1 cellular context compared by ENCODE assay signal in genomic region chr17:44775136-44775837, GRCh38.
TF ChIP-seq lines count a peak whose summit lies in the region.

No MANE protein-coding gene starts in this region.

TF ChIP-seq in HEK293, 187 proteins besides CTCF, POLR2A, EP300 and RAD21 (continued from another document and continues in another):
- TF ChIP-seq ZNF133 (tag by site-specific recombination; IDR thresholded peaks at IDR 0.05) (no peak), ZBTB26 (tag by site-specific recombination; optimal IDR thresholded peaks at IDR 0.05) (peak; percentile 48), ZNF398 (tag by site-specific recombination; IDR thresholded peaks at IDR 0.05) (peak; percentile 95), PATZ1 (tag by site-specific recombination; IDR thresholded peaks at IDR 0.05) (peak; percentile 72), ZNF248 (tag by site-specific recombination; IDR thresholded peaks at IDR 0.05) (no peak), ZNF629 (tag by site-specific recombination; IDR thresholded peaks at IDR 0.05) (no peak), GLIS1 (tag by site-specific recombination; IDR thresholded peaks at IDR 0.05) (peak; percentile 90), ZNF654 (tag by site-specific recombination; IDR thresholded peaks at IDR 0.05; ENCODE audit: low read depth) (no peak), TSHZ1 (tag by site-specific recombination; IDR thresholded peaks at IDR 0.05; ENCODE audit: borderline replicate concordance) (no peak), BCL6B (tag by site-specific recombination; IDR thresholded peaks at IDR 0.05) (no peak), ZNF548 (tag by site-specific recombination; IDR thresholded peaks at IDR 0.05) (no peak), ZNF404 (tag by site-specific recombination; IDR thresholded peaks at IDR 0.05) (no peak), ZNF239 (tag by site-specific recombination; IDR thresholded peaks at IDR 0.05) (no peak), ZNF701 (tag by site-specific recombination; IDR thresholded peaks at IDR 0.05) (no peak), ZFP41 (tag by site-specific recombination; IDR thresholded peaks at IDR 0.05; ENCODE audit: borderline replicate concordance) (no peak), ZBTB10 (tag by site-specific recombination; IDR thresholded peaks at IDR 0.05) (peak; percentile 67), ZNF645 (tag by site-specific recombination; IDR thresholded peaks at IDR 0.05) (no peak), ZNF114 (tag by site-specific recombination; IDR thresholded peaks at IDR 0.05) (no peak), PRDM1 (tag by site-specific recombination; IDR thresholded peaks at IDR 0.05) (no peak), ZNF146 (tag by site-specific recombination; IDR thresholded peaks at IDR 0.05) (no peak), TCF7L2 (IDR thresholded peaks at IDR 0.05; ENCODE audit: borderline replicate concordance, low read depth, low read length) (no peak), ZNF555 (tag by site-specific recombination; conservative IDR thresholded peaks at IDR 0.05) (no peak), WT1 (tag by site-specific recombination; IDR thresholded peaks at IDR 0.05) (peak; percentile 65; the same call in 1 of the 2 replicates), ZNF157 (tag by site-specific recombination; IDR thresholded peaks at IDR 0.05) (no peak), ZNF639 (tag by site-specific recombination; IDR thresholded peaks at IDR 0.05) (no peak), ZBTB49 (tag by site-specific recombination; IDR thresholded peaks at IDR 0.05; ENCODE audit: low read depth) (no peak), ZNF501 (tag by site-specific recombination; IDR thresholded peaks at IDR 0.05) (peak; percentile 76), ZNF148 (tag by site-specific recombination; IDR thresholded peaks at IDR 0.05; ENCODE audit: borderline replicate concordance) (no peak), KLF7 (tag by site-specific recombination; IDR thresholded peaks at IDR 0.05; ENCODE audit: borderline replicate concordance) (0 out of 2 replicates have a peak, but pooled peaks have one; percentile 62)
